Comparison of ENCODE assay signal across 8 cellular contexts in the genomic region with DNA sequence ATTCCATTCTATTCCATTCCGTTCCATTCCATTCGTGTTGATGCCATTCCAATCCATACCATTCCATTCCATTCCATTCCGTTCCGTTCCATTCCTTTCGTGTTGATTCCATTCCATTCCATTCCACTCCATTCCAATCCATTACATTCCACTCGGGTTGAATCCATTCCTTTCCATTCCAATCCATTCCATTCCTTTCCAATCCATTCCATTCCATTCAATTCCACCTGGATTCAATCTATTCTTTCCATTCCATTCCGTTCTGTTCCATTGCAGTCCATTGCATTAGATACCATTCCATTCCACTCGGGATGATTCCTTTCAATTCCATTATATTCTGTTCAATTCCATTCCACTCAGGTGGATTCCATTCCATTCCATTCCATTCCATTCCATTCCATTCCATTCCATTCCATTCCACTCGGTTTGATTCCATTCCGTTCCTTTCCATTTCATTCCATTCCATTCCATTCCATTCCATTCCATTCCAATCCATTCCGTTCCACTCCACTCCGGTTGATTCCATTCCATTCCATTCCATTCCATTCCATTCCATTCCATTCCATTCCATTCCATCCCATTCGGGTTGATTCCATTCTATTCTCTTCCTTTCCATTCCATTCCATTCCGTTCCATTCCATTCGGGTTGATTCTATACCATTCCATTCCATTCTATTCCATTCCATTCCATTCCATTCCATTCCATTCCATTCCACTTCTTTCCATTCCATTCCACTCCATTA.
DNase-seq lines count a peak whose midpoint lies in the region; ATAC-seq and TF ChIP-seq lines count a peak whose summit lies in the region.
"Not testable (repeated sequence)": the region's sequence is repeated elsewhere in the genome, so short reads cannot be mapped to it uniquely, and the experiment has no call there.

No MANE protein-coding gene starts in this region.

- H2BK15ac ChIP-seq in IMR-90 (ENCODE audit: low read depth, low read length); mesenchymal stem cell (ENCODE audit: low read depth, poor library complexity, severe bottlenecking): not testable (repeated sequence)

- not testable (repeated sequence) for H3K14ac ChIP-seq in IMR-90 (replicated peaks; ENCODE audit: low read depth, low read length); mesenchymal stem cell (ENCODE audit: low read length in 2 of 2)

- not testable (repeated sequence) for H2AFZ ChIP-seq in IMR-90 (replicated peaks; ENCODE audit: low read length, poor library complexity); mesenchymal stem cell (ENCODE audit: low read depth, low read length)

- not testable (repeated sequence) for TF ChIP-seq RAD21 in IMR-90 (IDR thresholded peaks at IDR 0.05; ENCODE audit: low read length)

- H3K9me3 ChIP-seq in BLaER1 (peaks cover 58% of the 10 kb centered on the region), IMR-90 (ENCODE audit: control insufficient read depth, insufficient read depth, low read length) (peaks cover 32% of the 10 kb centered on the region), adipocyte (ENCODE audit: control insufficient read depth, low read length) (peaks cover 35% of the 10 kb centered on the region), iPS-18c (ENCODE audit: control insufficient read depth, insufficient read depth, low read length) (peaks cover 49% of the 10 kb centered on the region), mesenchymal stem cell (ENCODE audit: control insufficient read depth, low read length) (peaks cover 44% of the 10 kb centered on the region)

- H4K5ac ChIP-seq in IMR-90 (ENCODE audit: low read depth, low read length): not testable (repeated sequence)

- not testable (repeated sequence) for H3K9me1 ChIP-seq in IMR-90 (ENCODE audit: insufficient read depth, low read length)

- not testable (repeated sequence) for H3K27me3 ChIP-seq in BLaER1; IMR-90 (ENCODE audit: control insufficient read depth, insufficient read depth, low read length); adipocyte (replicated peaks; ENCODE audit: control insufficient read depth, insufficient read depth, low read length); mesenchymal stem cell (ENCODE audit: control insufficient read depth in 1 of 2, insufficient read depth in 1 of 2, low read length in 2 of 2)

- H3K36me3 ChIP-seq in BLaER1; IMR-90 (ENCODE audit: control insufficient read depth, insufficient read depth, low read length); adipocyte (ENCODE audit: control insufficient read depth, insufficient read depth, low read length, severe bottlenecking); mesenchymal stem cell (ENCODE audit: control insufficient read depth in 1 of 2, insufficient read depth in 2 of 2, low read depth in 1 of 2, low read length in 2 of 2): not testable (repeated sequence)

- WGBS in IMR-90 (ENCODE audit: extremely low coverage in 2 of 2, insufficient read length in 1 of 2), 2 experiments: 49 to 98% methylated on average over 10 to 15 of the region's 15 CpGs
- 46% methylated on average over 15 of the region's 15 CpGs for WGBS in mesenchymal stem cell

- H3K27ac Mint-ChIP-seq in stimulated activated naive CD8-positive, alpha-beta T cell treated with anti-CD3 and anti-CD28 coated beads, Interleukin-15, Interleukin-2, amounts not matched to agents 100 ng/mL and 50 ng/mL, for 24 hours: peak overlapping the region; percentile 0

- H2BK12ac ChIP-seq in mesenchymal stem cell (ENCODE audit: low read length in 2 of 2): not testable (repeated sequence)

- H3K9ac ChIP-seq in BLaER1; IMR-90 (ENCODE audit: low read depth, low read length); adipocyte (ENCODE audit: low read length); mesenchymal stem cell (ENCODE audit: low read length): not testable (repeated sequence)

- H2AK9ac ChIP-seq in IMR-90 (replicated peaks; ENCODE audit: low read depth, low read length, poor library complexity): not testable (repeated sequence)

- POLR2A ChIA-PET in IMR-90 (lab: Charles Lee; ENCODE audit: unreplicated experiment): not testable (repeated sequence)

- H3K36me3 Mint-ChIP-seq in stimulated activated naive CD8-positive, alpha-beta T cell treated with anti-CD3 and anti-CD28 coated beads, Interleukin-15, Interleukin-2, amounts not matched to agents 100 ng/mL and 50 ng/mL, for 24 hours (ENCODE audit: low read depth): peaks cover 48% of the 10 kb centered on the region

- CTCF ChIA-PET in IMR-90 (lab: Yijun Ruan, JAX): not testable (repeated sequence)

- H2AK5ac ChIP-seq in IMR-90 (ENCODE audit: low read depth, low read length); mesenchymal stem cell (ENCODE audit: low read length, severe bottlenecking): not testable (repeated sequence)

- H4K91ac ChIP-seq in IMR-90 (ENCODE audit: insufficient read depth, low read depth, low read length); mesenchymal stem cell (ENCODE audit: low read length): not testable (repeated sequence)

- H3K23ac ChIP-seq in IMR-90 (ENCODE audit: low read depth, low read length); mesenchymal stem cell (ENCODE audit: low read length in 2 of 2): not testable (repeated sequence)

- BruUV-seq in IMR-90 (replicated peaks; lab: Mats Ljungman, UMichigan): not testable (repeated sequence)

- H3K27ac ChIP-seq in BLaER1; IMR-90 (ENCODE audit: insufficient read depth, low read length); mesenchymal stem cell (ENCODE audit: low read length, poor library complexity, severe bottlenecking): not testable (repeated sequence)

- not testable (repeated sequence) for H3K4me1 Mint-ChIP-seq in stimulated activated naive CD8-positive, alpha-beta T cell treated with anti-CD3 and anti-CD28 coated beads, Interleukin-15, Interleukin-2, amounts not matched to agents 100 ng/mL and 50 ng/mL, for 24 hours (ENCODE audit: low read depth)

- H3K4me3 ChIP-seq in BLaER1 (peak overlapping the region; percentile 0; the same call in 1 of the 2 replicates), iPS-18c (ENCODE audit: insufficient read depth, low read depth, low read length) (0 out of 2 replicates have a peak overlapping the region, but pooled peaks have one; percentile 0)
- not testable (repeated sequence) for H3K4me3 ChIP-seq in IMR-90 (ENCODE audit: insufficient read depth, low read depth, low read length); adipocyte (ENCODE audit: low read length); fibroblast of mammary gland (ENCODE audit: control insufficient read depth, low read depth, low read length); mesenchymal stem cell (ENCODE audit: insufficient read depth in 1 of 2, low read depth in 1 of 2, low read length in 2 of 2)

- not testable (repeated sequence) for TF ChIP-seq POLR2A in IMR-90 (IDR thresholded peaks at IDR 0.05; ENCODE audit: low read depth, low read length)

- H3K4ac ChIP-seq in IMR-90 (ENCODE audit: low read depth, low read length); mesenchymal stem cell (ENCODE audit: low read depth in 1 of 2, low read length in 2 of 2): not testable (repeated sequence)

- H4K20me1 ChIP-seq in BLaER1; IMR-90 (ENCODE audit: insufficient read depth, low read length): not testable (repeated sequence)

- not testable (repeated sequence) for H3K18ac ChIP-seq in IMR-90 (ENCODE audit: low read depth, low read length); mesenchymal stem cell (ENCODE audit: low read depth in 1 of 2, low read length in 2 of 2)

- not testable (repeated sequence) for H3K27me3 Mint-ChIP-seq in stimulated activated naive CD8-positive, alpha-beta T cell treated with anti-CD3 and anti-CD28 coated beads, Interleukin-15, Interleukin-2, amounts not matched to agents 100 ng/mL and 50 ng/mL, for 24 hours

- not testable (repeated sequence) for H2BK20ac ChIP-seq in IMR-90 (ENCODE audit: low read depth, low read length)

- H3K56ac ChIP-seq in IMR-90 (ENCODE audit: extremely low read depth, insufficient read depth, low read length): not testable (repeated sequence)

- in situ Hi-C loops in IMR-90 (cut with MboI; ENCODE audit: low sequenced_read_pairs): not testable (repeated sequence)

- not testable (repeated sequence) for H3K4me1 ChIP-seq in BLaER1; IMR-90 (ENCODE audit: control insufficient read depth, insufficient read depth, low read length); adipocyte (ENCODE audit: control insufficient read depth, insufficient read depth, low read length); mesenchymal stem cell (ENCODE audit: control insufficient read depth, insufficient read depth, low read depth, low read length)

- not testable (repeated sequence) for H4K8ac ChIP-seq in IMR-90 (ENCODE audit: low read depth in 2 of 2, low read length in 2 of 2); mesenchymal stem cell (ENCODE audit: low read length)

- H3K4me3 Mint-ChIP-seq in stimulated activated naive CD8-positive, alpha-beta T cell treated with anti-CD3 and anti-CD28 coated beads, Interleukin-15, Interleukin-2, amounts not matched to agents 100 ng/mL and 50 ng/mL, for 24 hours: not testable (repeated sequence)

- not testable (repeated sequence) for ATAC-seq in IMR-90 (ENCODE audit: low read depth)

- peak overlapping the region; percentile 3 for H2BK5ac ChIP-seq in IMR-90 (ENCODE audit: low read depth, low read length, poor library complexity, severe bottlenecking)
- H2BK5ac ChIP-seq in mesenchymal stem cell (ENCODE audit: low read depth, low read length, poor library complexity, severe bottlenecking): not testable (repeated sequence)

- H3K9me3 Mint-ChIP-seq in stimulated activated naive CD8-positive, alpha-beta T cell treated with anti-CD3 and anti-CD28 coated beads, Interleukin-15, Interleukin-2, amounts not matched to agents 100 ng/mL and 50 ng/mL, for 24 hours: peaks cover 44% of the 10 kb centered on the region

- not testable (repeated sequence) for H3K4me2 ChIP-seq in BLaER1; IMR-90 (ENCODE audit: low read depth, low read length); mesenchymal stem cell (ENCODE audit: low read length, poor library complexity, severe bottlenecking)

- dilution Hi-C loops in IMR-90 (cut with HindIII; ENCODE audit: low sequenced_read_pairs, unreplicated experiment): not testable (repeated sequence)

- H3K79me1 ChIP-seq in IMR-90 (ENCODE audit: low read depth in 1 of 2, low read length in 2 of 2); mesenchymal stem cell (replicated peaks; ENCODE audit: low read length, poor library complexity, severe bottlenecking): not testable (repeated sequence)

- not testable (repeated sequence) for H2BK120ac ChIP-seq in IMR-90 (ENCODE audit: low read depth, low read length); mesenchymal stem cell (ENCODE audit: low read depth, low read length)

- intact Hi-C loops in IMR-90 (cut with micrococcal nuclease): not testable (repeated sequence)

- peak; percentile 52 for DNase-seq in H4 (ENCODE audit: low spot score)
- DNase-seq in IMR-90: peak; percentile 58
- peak; percentile 32 for DNase-seq in adipocyte (ENCODE audit: low read depth)
- peak; percentile 44 for DNase-seq in fibroblast of mammary gland (ENCODE audit: low read depth)
- DNase-seq in mesenchymal stem cell: peak; percentile 49

- TF ChIP-seq CTCF in IMR-90 (conservative IDR thresholded peaks at IDR 0.05; ENCODE audit: low read depth, low read length); fibroblast of mammary gland (conservative IDR thresholded peaks at IDR 0.05; ENCODE audit: control insufficient read depth, insufficient read depth, low read depth, low read length): not testable (repeated sequence)
